In genomic region chr16:30805056-30805369, GRCh38 we compare ENCODE assay signal across 8 cellular contexts. TPM values are rescaled to one million over a fixed set of nuclear protein-coding genes. Genes with fewer than 3 reads are reported as not detected.
A peak's percentile ranks its signal among the peaks of the same experiment; 100 is the strongest.
DNase-seq lines count a peak whose midpoint lies in the region; ATAC-seq, FAIRE-seq and TF ChIP-seq lines count a peak whose summit lies in the region.

No MANE protein-coding gene starts in this region.

- H3K4me1 ChIP-seq in H9 (ENCODE audit: insufficient read depth, low read length) = no peaks in the 10 kb centered on the region
- peaks cover 0 to 27% (median 19%) of the 10 kb centered on the region in 9 donors for H3K4me1 ChIP-seq in heart right ventricle

- peak overlapping the region; percentile 12 for H3K18ac ChIP-seq in H9 (ENCODE audit: insufficient read length, low read depth, low read length)

- peak overlapping the region in 9 of 10 donors; percentile 64 to 89 (median 78) for H3K4me3 ChIP-seq in heart right ventricle
- H3K4me3 ChIP-seq in skeletal muscle cell (ENCODE audit: low read depth, low read length) = peak overlapping the region; percentile 65

- H2BK20ac ChIP-seq in H9 (ENCODE audit: low read depth, low read length, poor library complexity, severe bottlenecking) = no peak overlapping the region

- H3T11ph ChIP-seq in H9 (ENCODE audit: low read length) = no peak overlapping the region

- H3K79me2 ChIP-seq in H9 (ENCODE audit: insufficient read depth, low read length) = no peaks in the 10 kb centered on the region

- CTCF ChIA-PET in activated CD8-positive, alpha-beta T cell treated with anti-CD3 and anti-CD28 coated beads for 36 hours (lab: Charles Lee) = interaction anchor here (0.8 to 3.8 kb wide), 10 partner anchors 8 to 137 kb away, joined by 3 to 38 read pairs (median 4); no protein-coding TSS in a partner anchor

- no peak overlapping the region for H4K5ac ChIP-seq in H9 (ENCODE audit: insufficient read length, low read depth, low read length)

- peak overlapping the region; percentile 51; the same call in 1 of the 2 replicates for H3K14ac ChIP-seq in H9 (ENCODE audit: insufficient read depth, low read length)

- no peak overlapping the region for H3K23ac ChIP-seq in H9 (ENCODE audit: insufficient read length, low read depth, low read length)

- ATAC-seq in activated CD8-positive, alpha-beta T cell treated with anti-CD3 and anti-CD28 coated beads for 36 hours = peak; percentile 43
- ATAC-seq in heart right ventricle (peak in 4 of 8 donors; percentile 6 to 31 (median 14)), HG03457 (IDR thresholded peaks at IDR 0.05; ENCODE audit: unreplicated experiment) (no peak)

- H3K36me3 Mint-ChIP-seq in H9 (ENCODE audit: insufficient read depth in 1 of 3, low read depth in 3 of 3) = no peaks in the 10 kb centered on the region
- H3K36me3 Mint-ChIP-seq in activated CD8-positive, alpha-beta T cell treated with anti-CD3 and anti-CD28 coated beads for 36 hours (ENCODE audit: low read depth) = peaks cover 2% of the 10 kb centered on the region

- peak overlapping the region; percentile 93 for H3K4me2 ChIP-seq in H9 (ENCODE audit: insufficient read depth, insufficient read length, low read length)

- H2BK5ac ChIP-seq in H9 (ENCODE audit: insufficient read length, low read length) = no peak overlapping the region

- H3K9ac ChIP-seq in H9 (ENCODE audit: extremely low read depth, insufficient read length, low read length) = peak overlapping the region; percentile 8

- H3K27ac Mint-ChIP-seq in H9 = peak overlapping the region in 1 of 3 experiments; percentile 44; a peak in 2 of 7 replicates
- H3K27ac Mint-ChIP-seq in activated CD8-positive, alpha-beta T cell treated with anti-CD3 and anti-CD28 coated beads for 36 hours = peak overlapping the region; percentile 66

- no peaks in the 10 kb centered on the region for H3K36me3 ChIP-seq in heart right ventricle

- no peak overlapping the region for H2BK120ac ChIP-seq in H9 (ENCODE audit: low read depth, low read length, poor library complexity, severe bottlenecking)

- no peaks in the 10 kb centered on the region for H3K79me1 ChIP-seq in H9 (ENCODE audit: insufficient read depth, low read depth, low read length, poor library complexity, severe bottlenecking)

- H4K91ac ChIP-seq in H9 (ENCODE audit: insufficient read length, low read depth, low read length) = no peak overlapping the region

- TF ChIP-seq CTCF in H9 (conservative IDR thresholded peaks at IDR 0.05) (no peak), heart right ventricle (IDR thresholded peaks at IDR 0.05) (no peak)
- TF ChIP-seq CTCF in activated CD8-positive, alpha-beta T cell treated with anti-CD3 and anti-CD28 coated beads for 36 hours (IDR thresholded peaks at IDR 0.05) = no peak

- FAIRE-seq in urothelium cell line (lab: Jason Lieb, UNC) = no peak

- no CpG with 5 or more reads among the region's 8 CpGs for WGBS in H9 (ENCODE audit: extremely low coverage, insufficient read length, low lambda C conversion rate)
- 42 to 48% methylated on average over 8 of the region's 8 CpGs for WGBS in heart right ventricle, 2 donors

- peaks cover 9% of the 10 kb centered on the region for H3K23me2 ChIP-seq in H9 (ENCODE audit: insufficient read length, low read depth, low read length, poor library complexity, severe bottlenecking)

- POLR2A ChIA-PET in activated CD8-positive, alpha-beta T cell treated with anti-CD3 and anti-CD28 coated beads for 36 hours (lab: Charles Lee) = interaction anchor here (0.7 to 2.8 kb wide), 15 partner anchors 9 to 145 kb away, joined by 3 to 14 read pairs (median 4); partner anchors contain the start of genes PHKG2 and ZNF629

- H2BK15ac ChIP-seq in H9 (ENCODE audit: low read depth, low read length) = no peak overlapping the region

- H2AK5ac ChIP-seq in H9 (ENCODE audit: insufficient read length, low read length) = no peak overlapping the region

- H2AFZ ChIP-seq in H9 (ENCODE audit: low read length) = peak overlapping the region; percentile 53

- no peak overlapping the region for H2BK12ac ChIP-seq in H9 (ENCODE audit: insufficient read length, low read depth, low read length)

- no peak overlapping the region for H3K4ac ChIP-seq in H9 (ENCODE audit: low read depth, low read length)

- H3K27me3 ChIP-seq in H9 (ENCODE audit: insufficient read depth, low read length) = peaks cover 8% of the 10 kb centered on the region; the same call in 1 of the 2 replicates
- no peaks in the 10 kb centered on the region for H3K27me3 ChIP-seq in heart right ventricle

- intact Hi-C loops in activated CD8-positive, alpha-beta T cell treated with anti-CD3 and anti-CD28 coated beads for 36 hours (cut with micrococcal nuclease) = no loop called here
- intact Hi-C loops in heart right ventricle (cut with DNase I) = loop anchor here in 5 of 10 donors (1.0 to 10.0 kb wide), 2 partner anchors 18 to 70 kb away; partner anchors contain the start of gene ZNF629 (in 4 of the 5)
- intact Hi-C loops in posterior cingulate gyrus (cut with DNase I) = loop anchor here (1.0 kb wide), 2 partner anchors 18 to 70 kb away; partner anchors contain the start of gene ZNF629

- H4K20me1 ChIP-seq in H9 (ENCODE audit: control insufficient read depth, insufficient read depth, insufficient read length) = peaks cover 2% of the 10 kb centered on the region

- no peaks in the 10 kb centered on the region for H3K9me3 Mint-ChIP-seq in H9
- no peaks in the 10 kb centered on the region for H3K9me3 Mint-ChIP-seq in activated CD8-positive, alpha-beta T cell treated with anti-CD3 and anti-CD28 coated beads for 36 hours

- H3K4me1 Mint-ChIP-seq in H9 = peaks cover 8 to 16% of the 10 kb centered on the region in 2 experiments
- peaks cover 18% of the 10 kb centered on the region for H3K4me1 Mint-ChIP-seq in activated CD8-positive, alpha-beta T cell treated with anti-CD3 and anti-CD28 coated beads for 36 hours (ENCODE audit: low read depth)

- H3K9me3 ChIP-seq in H9 (ENCODE audit: control insufficient read depth, low read depth, low read length) = no peaks in the 10 kb centered on the region
- no peaks in the 10 kb centered on the region for H3K9me3 ChIP-seq in heart right ventricle

- peak overlapping the region; percentile 73 to 87 for H3K4me3 Mint-ChIP-seq in H9
- peak overlapping the region; percentile 63 for H3K4me3 Mint-ChIP-seq in activated CD8-positive, alpha-beta T cell treated with anti-CD3 and anti-CD28 coated beads for 36 hours

- no peak for DNase-seq in H9
- DNase-seq in activated CD8-positive, alpha-beta T cell treated with anti-CD3 and anti-CD28 coated beads for 36 hours = peak; percentile 49
- DNase-seq in heart right ventricle = no peak
- no peak for DNase-seq in skeletal muscle cell (ENCODE audit: low read depth)
- no peak for DNase-seq in posterior cingulate gyrus
- no peak for DNase-seq in urothelium cell line (ENCODE audit: low spot score)
- DNase-seq in iPS-NIHi7 (ENCODE audit: extremely low spot score) = no peak

- H3K27ac ChIP-seq in H9 (ENCODE audit: insufficient read length, low read depth, low read length) = no peak overlapping the region
- H3K27ac ChIP-seq in heart right ventricle = peak overlapping the region in 9 of 10 donors; percentile 89 to 99 (median 95)

- peaks cover 86% of the 10 kb centered on the region for H3K27me3 Mint-ChIP-seq in H9 (ENCODE audit: low read depth)
- peaks cover 3% of the 10 kb centered on the region for H3K27me3 Mint-ChIP-seq in activated CD8-positive, alpha-beta T cell treated with anti-CD3 and anti-CD28 coated beads for 36 hours

- H3K56ac ChIP-seq in H9 (ENCODE audit: insufficient read length, low read depth, low read length) = no peak overlapping the region

- peak overlapping the region; percentile 11 for H4K8ac ChIP-seq in H9 (replicated peaks; ENCODE audit: insufficient read length, low read depth, low read length)

RNA-seq across cellular contexts. Expression of gene ZNF629, which starts 18.0 kb away (rescaled TPM):
- total RNA-seq in H9 (2021) (20.0 TPM in 2 replicates), heart right ventricle (10 to 100 TPM; 20.3 to 35.5 (median 27.6) TPM)
- total RNA-seq in activated CD8-positive, alpha-beta T cell treated with anti-CD3 and anti-CD28 coated beads for 36 hours = 1 to 10 TPM; 2.8 to 3.2 TPM
- polyA plus RNA-seq in heart right ventricle = 10 to 100 TPM in 1 of 2 donors, 1 to 10 TPM in 1; 7.3 to 15.4 TPM

RNA-seq across cellular contexts. Expression of gene RNF40, which starts 42.9 kb away (rescaled TPM):
- total RNA-seq in H9 (2021) (103 and 106 TPM in 2 replicates), heart right ventricle (10 to 100 TPM; 33.0 to 69.9 (median 42.6) TPM)
- total RNA-seq in activated CD8-positive, alpha-beta T cell treated with anti-CD3 and anti-CD28 coated beads for 36 hours = 10 to 100 TPM; 63.2 to 68.1 TPM
- 10 to 100 TPM; 40.2 to 50.2 TPM for polyA plus RNA-seq in heart right ventricle

RNA-seq across cellular contexts. Expression of gene CFAP119, which starts 43.2 kb away (rescaled TPM):
- total RNA-seq in H9 (2021) (5.4 and 7.4 TPM in 2 replicates), heart right ventricle (1 to 10 TPM in 5 of 10 donors, under 1 TPM in 5; 0.44 to 2.2 (median 0.90) TPM)
- 1 to 10 TPM; 3.8 to 3.9 TPM for total RNA-seq in activated CD8-positive, alpha-beta T cell treated with anti-CD3 and anti-CD28 coated beads for 36 hours
- polyA plus RNA-seq in heart right ventricle = 1 to 10 TPM; 1.9 to 2.3 TPM

RNA-seq across cellular contexts. Expression of gene PHKG2, which starts 56.8 kb away (rescaled TPM):
- total RNA-seq in H9 (2021) = 46.6 and 47.9 TPM in 2 replicates
- total RNA-seq in activated CD8-positive, alpha-beta T cell treated with anti-CD3 and anti-CD28 coated beads for 36 hours = 10 to 100 TPM; 27.8 to 30.3 TPM
- total RNA-seq in heart right ventricle = 10 to 100 TPM; 12.1 to 21.3 (median 15.0) TPM
- polyA plus RNA-seq in heart right ventricle = 10 to 100 TPM; 29.1 to 40.7 TPM
